6 cellular contexts compared by ENCODE assay signal in the genomic region with DNA sequence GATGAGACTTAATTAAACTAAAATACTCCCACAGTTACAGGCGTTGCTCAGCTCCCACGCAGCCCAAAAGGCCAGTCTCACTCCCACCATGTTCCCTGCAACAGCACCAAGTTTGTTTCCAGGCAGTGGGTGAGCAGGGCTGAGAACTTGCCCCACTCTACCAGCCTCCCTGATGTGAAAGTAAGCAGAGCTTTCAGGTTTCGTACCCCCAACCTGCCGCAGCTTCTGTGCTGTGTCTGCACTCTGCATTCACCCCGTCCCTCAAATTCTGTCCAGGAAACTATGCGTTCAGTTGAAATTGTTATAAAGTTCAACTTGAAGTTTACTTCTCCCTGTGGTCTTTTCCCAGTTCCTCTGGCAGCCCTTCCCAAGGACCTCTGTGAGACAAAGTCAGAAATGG.
"Had no signal": no experiment of that assay in that cellular context is flagged by ENCODE, and none has a peak within 500 bp of the region (broad histone marks: within the 10 kb centered on the region; RNA-seq: fewer than 3 reads in every experiment).

No MANE protein-coding gene starts in this region.

- FAIRE-seq: G401.6, GM12878, GM12892, GM19239 had no signal

- DNase-seq: GDM1, GF-D8 had no signal

- ATAC-seq: GM12878 had no signal

- H3K4me3 ChIP-seq: GM12878 had no signal
